In genomic region chr11:57644748-57645715, GRCh38 we compare ENCODE assay signal across 8 cellular contexts. TPM values are rescaled to one million over a fixed set of nuclear protein-coding genes. Genes with fewer than 3 reads are reported as not detected.
DNase-seq lines count a peak whose midpoint lies in the region; ATAC-seq lines count a peak whose summit lies in the region.

No MANE protein-coding gene starts in this region.

- DNase-seq in NCI-H524 (lab: John Stamatoyannopoulos, UW): peak; percentile 63 to 73
- no peak for DNase-seq in NCI-H524 treated with DMSO at 0.1 percent for 48 hours (lab: John Stamatoyannopoulos, UW)
- DNase-seq in NCI-H446 (lab: John Stamatoyannopoulos, UW): peak; percentile 70 to 72
- peak; percentile 92 for DNase-seq in activated CD4-positive, alpha-beta T cell treated with anti-CD3 and anti-CD28 coated beads, Interleukin-2, amount 10 ng/mL, durations not matched to agents 7 days and 5 days
- peak; percentile 45 to 73 for DNase-seq in dermis microvascular lymphatic vessel endothelial cell (ENCODE audit: low read depth in 2 of 2)
- peak; percentile 83 to 86 for DNase-seq in memory B cell (ENCODE audit: low spot score in 2 of 2)
- peak; percentile 73 to 74 for DNase-seq in stimulated activated CD8-positive, alpha-beta memory T cell treated with anti-CD3 and anti-CD28 coated beads, Interleukin-15, amount 100 ng/mL, for 48 hours (ENCODE audit: low read depth in 2 of 2)

- no peak overlapping the region for H3K27ac Mint-ChIP-seq in activated CD4-positive, alpha-beta T cell treated with anti-CD3 and anti-CD28 coated beads, Interleukin-2, amount 10 ng/mL, durations not matched to agents 7 days and 5 days
- no peak overlapping the region for H3K27ac Mint-ChIP-seq in memory B cell

- ATAC-seq in HG02943 (IDR thresholded peaks at IDR 0.05; ENCODE audit: low read depth, unreplicated experiment) (peak; percentile 55), memory B cell (ENCODE audit: low read depth) (peak; percentile 85)

- no peaks in the 10 kb centered on the region for H3K9me3 Mint-ChIP-seq in activated CD4-positive, alpha-beta T cell treated with anti-CD3 and anti-CD28 coated beads, Interleukin-2, amount 10 ng/mL, durations not matched to agents 7 days and 5 days
- H3K9me3 Mint-ChIP-seq in memory B cell: no peaks in the 10 kb centered on the region

- POLR2A ChIA-PET in activated CD4-positive, alpha-beta T cell treated with anti-CD3 and anti-CD28 coated beads, Interleukin-2, amount 10 ng/mL, durations not matched to agents 7 days and 5 days (lab: Charles Lee): no interaction called here

- peaks cover 65% of the 10 kb centered on the region for H3K27me3 Mint-ChIP-seq in activated CD4-positive, alpha-beta T cell treated with anti-CD3 and anti-CD28 coated beads, Interleukin-2, amount 10 ng/mL, durations not matched to agents 7 days and 5 days
- peaks cover 45% of the 10 kb centered on the region for H3K27me3 Mint-ChIP-seq in memory B cell

- CTCF ChIA-PET in activated CD4-positive, alpha-beta T cell treated with anti-CD3 and anti-CD28 coated beads, Interleukin-2, amount 10 ng/mL, durations not matched to agents 7 days and 5 days (lab: Charles Lee): interaction anchor here (0.7 to 2.9 kb wide), 19 partner anchors 9 to 301 kb away, joined by 3 to 17 read pairs (median 4); partner anchors contain the start of genes SLC43A1, UBE2L6 and ZDHHC5

- H3K4me1 Mint-ChIP-seq in activated CD4-positive, alpha-beta T cell treated with anti-CD3 and anti-CD28 coated beads, Interleukin-2, amount 10 ng/mL, durations not matched to agents 7 days and 5 days: peaks cover 55% of the 10 kb centered on the region
- peaks cover 29% of the 10 kb centered on the region for H3K4me1 Mint-ChIP-seq in memory B cell

- peaks cover 2% of the 10 kb centered on the region for H3K36me3 Mint-ChIP-seq in activated CD4-positive, alpha-beta T cell treated with anti-CD3 and anti-CD28 coated beads, Interleukin-2, amount 10 ng/mL, durations not matched to agents 7 days and 5 days (ENCODE audit: low read depth)
- no peaks in the 10 kb centered on the region for H3K36me3 Mint-ChIP-seq in memory B cell

- no peak overlapping the region for H3K4me3 Mint-ChIP-seq in activated CD4-positive, alpha-beta T cell treated with anti-CD3 and anti-CD28 coated beads, Interleukin-2, amount 10 ng/mL, durations not matched to agents 7 days and 5 days
- H3K4me3 Mint-ChIP-seq in memory B cell: no peak overlapping the region

RNA-seq across cellular contexts. Expression of gene YPEL4, which starts 4.7 kb away (rescaled TPM):
- under 1 TPM; 0.17 to 0.19 TPM for total RNA-seq in activated CD4-positive, alpha-beta T cell treated with anti-CD3 and anti-CD28 coated beads, Interleukin-2, amount 10 ng/mL, durations not matched to agents 7 days and 5 days
- 0.13 TPM in 2 replicates for total RNA-seq in dermis microvascular lymphatic vessel endothelial cell

RNA-seq across cellular contexts. Expression of gene CLP1, which starts 12.5 kb away (rescaled TPM):
- total RNA-seq in activated CD4-positive, alpha-beta T cell treated with anti-CD3 and anti-CD28 coated beads, Interleukin-2, amount 10 ng/mL, durations not matched to agents 7 days and 5 days: 10 to 100 TPM; 17.1 to 21.2 TPM
- 17.5 and 23.8 TPM in 2 replicates for total RNA-seq in dermis microvascular lymphatic vessel endothelial cell

RNA-seq across cellular contexts. Expression of gene ZDHHC5, which starts 22.9 kb away (rescaled TPM):
- 10 to 100 TPM; 62.9 to 65.5 TPM for total RNA-seq in activated CD4-positive, alpha-beta T cell treated with anti-CD3 and anti-CD28 coated beads, Interleukin-2, amount 10 ng/mL, durations not matched to agents 7 days and 5 days
- 29.7 and 42.1 TPM in 2 replicates for total RNA-seq in dermis microvascular lymphatic vessel endothelial cell

RNA-seq across cellular contexts. Expression of gene SERPING1, which starts 47.5 kb away (rescaled TPM):
- under 1 TPM in 1 of 2 experiments, not detected in 1; 0.23 TPM for total RNA-seq in activated CD4-positive, alpha-beta T cell treated with anti-CD3 and anti-CD28 coated beads, Interleukin-2, amount 10 ng/mL, durations not matched to agents 7 days and 5 days
- total RNA-seq in dermis microvascular lymphatic vessel endothelial cell: 0.51 TPM in 1 of 2 replicates, not detected in the other
